ENCODE assay signal across 8 cellular contexts in genomic region chr3:49839193-49839809, GRCh38. TPM values are rescaled to one million over a fixed set of nuclear protein-coding genes. Genes with fewer than 3 reads are reported as not detected.
DNase-seq lines count a peak whose midpoint lies in the region; ATAC-seq and TF ChIP-seq lines count a peak whose summit lies in the region.

No MANE protein-coding gene starts in this region.

- no peak overlapping the region for H3K27ac Mint-ChIP-seq in activated CD4-positive, alpha-beta T cell treated with anti-CD3 and anti-CD28 coated beads, Interleukin-2, amount 10 ng/mL, durations not matched to agents 24 days and 14 days

- DNase-seq in AG04450 (ENCODE audit: low read depth, low spot score), result peak; percentile 50
- DNase-seq in GM20000 (ENCODE audit: low spot score), result peak; percentile 77
- peak; percentile 10 for DNase-seq in NCI-H524 treated with DMSO at 0.1 percent for 48 hours (lab: John Stamatoyannopoulos, UW)
- peak; percentile 94 for DNase-seq in activated CD4-positive, alpha-beta T cell treated with anti-CD3 and anti-CD28 coated beads, Interleukin-2, amount 10 ng/mL, durations not matched to agents 24 days and 14 days
- peak; percentile 70 for DNase-seq in stimulated activated CD4-positive, alpha-beta T cell treated with anti-CD3 and anti-CD28 coated beads, Interleukin-4, amount 100 ng/mL, for 48 hours (ENCODE audit: low read depth in 2 of 2)

- no peaks in the 10 kb centered on the region for H3K9me3 ChIP-seq in AG04450 (ENCODE audit: control insufficient read depth, insufficient read depth, low read length)
- no peaks in the 10 kb centered on the region for H3K9me3 ChIP-seq in liver (ENCODE audit: control insufficient read depth in 4 of 4, low read length in 3 of 4)

- CTCF ChIA-PET in AG04450 (lab: Charles Lee), result interaction anchor here (0.6 to 9.0 kb wide), 43 partner anchors 8 to 628 kb away, joined by 3 to 182 read pairs (median 4); partner anchors contain the start of genes CDHR4, INKA1, MST1R and UBA7

- H3K9me3 Mint-ChIP-seq in activated CD4-positive, alpha-beta T cell treated with anti-CD3 and anti-CD28 coated beads, Interleukin-2, amount 10 ng/mL, durations not matched to agents 24 days and 14 days, result no peaks in the 10 kb centered on the region

- H3K27ac ChIP-seq in AG04450 (ENCODE audit: low read depth, low read length) (no peak overlapping the region), cingulate gyrus (ENCODE audit: low read depth, low read length) (peak overlapping the region; percentile 19), liver (ENCODE audit: low read depth in 1 of 2, low read length in 2 of 2) (no peak overlapping the region)

- peaks cover 3% of the 10 kb centered on the region for H3K4me1 Mint-ChIP-seq in activated CD4-positive, alpha-beta T cell treated with anti-CD3 and anti-CD28 coated beads, Interleukin-2, amount 10 ng/mL, durations not matched to agents 24 days and 14 days

- TF ChIP-seq CTCF in AG04450 (IDR thresholded peaks at IDR 0.05; ENCODE audit: low read depth, low read length) (peak; percentile 90), GM20000 (IDR thresholded peaks at IDR 0.05; ENCODE audit: extremely low read depth, missing control alignments) (peak; percentile 95), liver (IDR thresholded peaks at IDR 0.05; ENCODE audit: low read depth, low read length, missing input control) (peak; percentile 94)

- H3K4me3 Mint-ChIP-seq in activated CD4-positive, alpha-beta T cell treated with anti-CD3 and anti-CD28 coated beads, Interleukin-2, amount 10 ng/mL, durations not matched to agents 24 days and 14 days, result no peak overlapping the region

- H3K9ac ChIP-seq in liver (ENCODE audit: low read depth in 1 of 2, low read length in 2 of 2), result peak overlapping the region in 1 of 2 donors; percentile 43

- peak; percentile 92 to 95 for TF ChIP-seq RAD21 in liver (IDR thresholded peaks at IDR 0.05)

- H3K27me3 ChIP-seq in AG04450 (ENCODE audit: control insufficient read depth, insufficient read depth, low read length) (no peaks in the 10 kb centered on the region), liver (ENCODE audit: control insufficient read depth in 4 of 4, insufficient read depth in 4 of 4, low read length in 3 of 4) (no peaks in the 10 kb centered on the region)

- H3K36me3 ChIP-seq in liver (ENCODE audit: control insufficient read depth in 4 of 4, insufficient read depth in 3 of 4, low read depth in 1 of 4, low read length in 3 of 4), result no peaks in the 10 kb centered on the region

- WGBS in liver, result 31% methylated on average over 6 of the region's 6 CpGs

- POLR2A ChIA-PET in AG04450 (lab: Yijun Ruan, JAX), result interaction anchor here (1.1 kb wide), 1 partner anchor 36 kb away, joined by 6 read pairs; the partner anchor contains the start of gene INKA1

- no peaks in the 10 kb centered on the region for H3K27me3 Mint-ChIP-seq in activated CD4-positive, alpha-beta T cell treated with anti-CD3 and anti-CD28 coated beads, Interleukin-2, amount 10 ng/mL, durations not matched to agents 24 days and 14 days

- intact Hi-C loops in activated CD4-positive, alpha-beta T cell treated with anti-CD3 and anti-CD28 coated beads, Interleukin-2, amount 10 ng/mL, durations not matched to agents 24 days and 14 days (cut with micrococcal nuclease), result loop anchor here (1.0 kb wide), 2 partner anchors 37 to 136 kb away; no protein-coding TSS in a partner anchor

- peaks cover 1 to 6% (median 5%) of the 10 kb centered on the region in 4 donors for H3K4me1 ChIP-seq in liver (ENCODE audit: control insufficient read depth in 4 of 4, insufficient read depth in 4 of 4, low read length in 3 of 4)

- no peak overlapping the region for H3K4me3 ChIP-seq in AG04450 (ENCODE audit: low read depth, low read length)
- peak overlapping the region in 1 of 3 donors; percentile 7 for H3K4me3 ChIP-seq in liver (ENCODE audit: low read depth in 1 of 3, low read length in 3 of 3)

- H3K36me3 Mint-ChIP-seq in activated CD4-positive, alpha-beta T cell treated with anti-CD3 and anti-CD28 coated beads, Interleukin-2, amount 10 ng/mL, durations not matched to agents 24 days and 14 days (ENCODE audit: low read depth), result peaks cover 14% of the 10 kb centered on the region

- no peak for ATAC-seq in HG02840 (IDR thresholded peaks at IDR 0.05; ENCODE audit: low FRiP score, unreplicated experiment)

TF ChIP-seq in liver, 16 proteins besides CTCF, POLR2A, EP300 and RAD21:
- TF ChIP-seq HNF4A (conservative IDR thresholded peaks at IDR 0.05) (no peak), RXRA (IDR thresholded peaks at IDR 0.05) (peak; percentile 30 to 40), YY1 (IDR thresholded peaks at IDR 0.05) (peak; percentile 56)
- TF ChIP-seq, protein P1, sequence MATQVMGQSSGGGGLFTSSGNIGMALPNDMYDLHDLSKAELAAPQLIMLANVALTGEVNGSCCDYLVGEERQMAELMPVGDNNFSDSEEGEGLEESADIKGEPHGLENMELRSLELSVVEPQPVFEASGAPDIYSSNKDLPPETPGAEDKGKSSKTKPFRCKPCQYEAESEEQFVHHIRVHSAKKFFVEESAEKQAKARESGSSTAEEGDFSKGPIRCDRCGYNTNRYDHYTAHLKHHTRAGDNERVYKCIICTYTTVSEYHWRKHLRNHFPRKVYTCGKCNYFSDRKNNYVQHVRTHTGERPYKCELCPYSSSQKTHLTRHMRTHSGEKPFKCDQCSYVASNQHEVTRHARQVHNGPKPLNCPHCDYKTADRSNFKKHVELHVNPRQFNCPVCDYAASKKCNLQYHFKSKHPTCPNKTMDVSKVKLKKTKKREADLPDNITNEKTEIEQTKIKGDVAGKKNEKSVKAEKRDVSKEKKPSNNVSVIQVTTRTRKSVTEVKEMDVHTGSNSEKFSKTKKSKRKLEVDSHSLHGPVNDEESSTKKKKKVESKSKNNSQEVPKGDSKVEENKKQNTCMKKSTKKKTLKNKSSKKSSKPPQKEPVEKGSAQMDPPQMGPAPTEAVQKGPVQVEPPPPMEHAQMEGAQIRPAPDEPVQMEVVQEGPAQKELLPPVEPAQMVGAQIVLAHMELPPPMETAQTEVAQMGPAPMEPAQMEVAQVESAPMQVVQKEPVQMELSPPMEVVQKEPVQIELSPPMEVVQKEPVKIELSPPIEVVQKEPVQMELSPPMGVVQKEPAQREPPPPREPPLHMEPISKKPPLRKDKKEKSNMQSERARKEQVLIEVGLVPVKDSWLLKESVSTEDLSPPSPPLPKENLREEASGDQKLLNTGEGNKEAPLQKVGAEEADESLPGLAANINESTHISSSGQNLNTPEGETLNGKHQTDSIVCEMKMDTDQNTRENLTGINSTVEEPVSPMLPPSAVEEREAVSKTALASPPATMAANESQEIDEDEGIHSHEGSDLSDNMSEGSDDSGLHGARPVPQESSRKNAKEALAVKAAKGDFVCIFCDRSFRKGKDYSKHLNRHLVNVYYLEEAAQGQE (IDR thresholded peaks at IDR 0.05), result no peak
- TF ChIP-seq, protein P2, sequence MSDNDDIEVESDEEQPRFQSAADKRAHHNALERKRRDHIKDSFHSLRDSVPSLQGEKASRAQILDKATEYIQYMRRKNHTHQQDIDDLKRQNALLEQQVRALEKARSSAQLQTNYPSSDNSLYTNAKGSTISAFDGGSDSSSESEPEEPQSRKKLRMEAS (IDR thresholded peaks at IDR 0.05), result no peak
TF ChIP-seq in liver: peak in this region for 2.

RNA-seq across cellular contexts. Expression of gene TRAIP, which starts 17.1 kb away (rescaled TPM):
- polyA plus RNA-seq in AG04450 (2011; rRNA removed) (1.7 and 2.3 TPM in 2 replicates), liver (under 1 TPM; 0.47 to 0.81 TPM)
- polyA minus RNA-seq in AG04450 (2011; rRNA and poly(A)+ RNA removed), result 2.1 and 3.2 TPM in 2 replicates
- total RNA-seq in activated CD4-positive, alpha-beta T cell treated with anti-CD3 and anti-CD28 coated beads, Interleukin-2, amount 10 ng/mL, durations not matched to agents 24 days and 14 days, result 27.1 and 30.4 TPM in 2 replicates
- 1 to 10 TPM in 1 of 2 donors, under 1 TPM in 1; 0.42 to 7.9 TPM for total RNA-seq in liver

RNA-seq across cellular contexts. Expression of gene UBA7, which starts 25.5 kb away (rescaled TPM):
- polyA plus RNA-seq in AG04450 (2011; rRNA removed) (34.0 and 43.6 TPM in 2 replicates), liver (10 to 100 TPM; 14.6 TPM)
- 68.2 and 85.5 TPM in 2 replicates for polyA minus RNA-seq in AG04450 (2011; rRNA and poly(A)+ RNA removed)
- total RNA-seq in activated CD4-positive, alpha-beta T cell treated with anti-CD3 and anti-CD28 coated beads, Interleukin-2, amount 10 ng/mL, durations not matched to agents 24 days and 14 days, result 91.7 and 93.6 TPM in 2 replicates
- 10 to 100 TPM; 15.8 to 29.5 TPM for total RNA-seq in liver

RNA-seq across cellular contexts. Expression of gene CAMKV, which starts 30.4 kb away (rescaled TPM):
- not detected in 2 replicates for polyA plus RNA-seq in AG04450 (2011; rRNA removed)
- polyA minus RNA-seq in AG04450 (2011; rRNA and poly(A)+ RNA removed), result not detected in 2 replicates
- total RNA-seq in activated CD4-positive, alpha-beta T cell treated with anti-CD3 and anti-CD28 coated beads, Interleukin-2, amount 10 ng/mL, durations not matched to agents 24 days and 14 days, result 1.2 and 1.6 TPM in 2 replicates
- total RNA-seq in liver, result not detected
- not detected for polyA plus RNA-seq in liver

RNA-seq across cellular contexts. Expression of gene INKA1, which starts 36.2 kb away (rescaled TPM):
- 1.9 and 2.8 TPM in 2 replicates for polyA plus RNA-seq in AG04450 (2011; rRNA removed)
- polyA minus RNA-seq in AG04450 (2011; rRNA and poly(A)+ RNA removed), result 2.0 and 2.2 TPM in 2 replicates
- total RNA-seq in activated CD4-positive, alpha-beta T cell treated with anti-CD3 and anti-CD28 coated beads, Interleukin-2, amount 10 ng/mL, durations not matched to agents 24 days and 14 days, result 1.1 and 1.4 TPM in 2 replicates
- 1 to 10 TPM in 1 of 2 donors, under 1 TPM in 1; 0.84 to 4.2 TPM for total RNA-seq in liver
- polyA plus RNA-seq in liver, result 1 to 10 TPM; 1.2 TPM

RNA-seq across cellular contexts. Expression of gene CDHR4, which starts 39.6 kb away (rescaled TPM):
- polyA plus RNA-seq in AG04450 (2011; rRNA removed), result 0.09 TPM in 1 of 2 replicates, not detected in the other
- not detected in 2 replicates for polyA minus RNA-seq in AG04450 (2011; rRNA and poly(A)+ RNA removed)
- total RNA-seq in activated CD4-positive, alpha-beta T cell treated with anti-CD3 and anti-CD28 coated beads, Interleukin-2, amount 10 ng/mL, durations not matched to agents 24 days and 14 days, result not detected in 2 replicates
- total RNA-seq in liver, result not detected
- polyA plus RNA-seq in liver, result not detected

Comparison
In these comparisons a context has a peak if more than half of its experiments do, and no peak if none do; other contexts are left out.
1. DNase-seq: peak in every context shown above with its lines; median percentile 94 in activated CD4-positive, alpha-beta T cell treated with anti-CD3 and anti-CD28 coated beads, Interleukin-2, amount 10 ng/mL, durations not matched to agents 24 days and 14 days; 77 in GM20000; 70 in stimulated activated CD4-positive, alpha-beta T cell treated with anti-CD3 and anti-CD28 coated beads, Interleukin-4, amount 100 ng/mL, for 48 hours; 50 in AG04450; 10 in NCI-H524 treated with DMSO at 0.1 percent for 48 hours.